ENCODE assay signal across 14 cellular contexts in genomic region chr3:181999314-181999713, GRCh38.
DNase-seq lines count a peak whose midpoint lies in the region; ATAC-seq and TF ChIP-seq lines count a peak whose summit lies in the region.
"Had no signal": no experiment of that assay in that cellular context is flagged by ENCODE, and none has a peak within 500 bp of the region (broad histone marks: within the 10 kb centered on the region; RNA-seq: fewer than 3 reads in every experiment).

No MANE protein-coding gene starts in this region.

- intact Hi-C loops in esophagus squamous epithelium (cut with DNase I), result no loop called here

- TF ChIP-seq CTCF in OCI-LY3 (IDR thresholded peaks at IDR 0.05; ENCODE audit: low read depth, low read length), result no peak
- no peak for TF ChIP-seq CTCF in omental fat pad (IDR thresholded peaks at IDR 0.05)
- TF ChIP-seq CTCF in esophagus squamous epithelium (IDR thresholded peaks at IDR 0.05), result no peak

- ATAC-seq in GM18873 (IDR thresholded peaks at IDR 0.05; ENCODE audit: low FRiP score, unreplicated experiment), result peak; percentile 93
- peak; percentile 69 for ATAC-seq in GM21526 (IDR thresholded peaks at IDR 0.05; ENCODE audit: low FRiP score, unreplicated experiment)
- peak; percentile 90 for ATAC-seq in HG03025 (IDR thresholded peaks at IDR 0.05; ENCODE audit: low FRiP score, unreplicated experiment)
- no peak for ATAC-seq in esophagus mucosa
- no peak for ATAC-seq in omental fat pad (ENCODE audit: low FRiP score)
- ATAC-seq: left ventricle myocardium superior; natural killer cell treated with Interleukin-12 subunit alpha and Interleukin-12 subunit beta and Interleukin-15 and Interleukin-18, amount 100 ng/mL, for 72 hours; right cardiac atrium; T-helper 17 cell had no signal

- H4K20me1 ChIP-seq in OCI-LY3 (ENCODE audit: insufficient read depth, low read length), result no peaks in the 10 kb centered on the region

- DNase-seq in omental fat pad (ENCODE audit: low spot score) (no peak), esophagus squamous epithelium (lab: John Stamatoyannopoulos, UW) (no peak)
- DNase-seq in stimulated activated CD4-positive, alpha-beta T cell treated with anti-CD3 and anti-CD28 coated beads, Interleukin-12 subunit alpha, Interleukin-12 subunit beta, amount 100 ng/mL, for 4 hours, result no peak
- DNase-seq: activated CD4-positive, alpha-beta T cell treated with anti-CD3 and anti-CD28 coated beads, Interleukin-2, amount 50 U/mL, for 48 hours; BE2C; left ventricle myocardium superior; right cardiac atrium; T-helper 17 cell had no signal

- H3K4me3 ChIP-seq in OCI-LY3 (ENCODE audit: low read length), result peak overlapping the region; percentile 50
- no peak overlapping the region for H3K4me3 ChIP-seq in esophagus squamous epithelium

- no peaks in the 10 kb centered on the region for H3K79me2 ChIP-seq in OCI-LY3 (ENCODE audit: low read length)

- H3K4me1 ChIP-seq in OCI-LY3 (ENCODE audit: low read length), result peaks cover 24% of the 10 kb centered on the region
- no peaks in the 10 kb centered on the region for H3K4me1 ChIP-seq in esophagus squamous epithelium
- H3K4me1 ChIP-seq: BE2C had no signal

- WGBS in esophagus squamous epithelium, 2 donors, result 75 to 85% methylated on average over 6 of the region's 6 CpGs

- no peak overlapping the region for H2AFZ ChIP-seq in OCI-LY3 (ENCODE audit: low read depth, low read length)

- peak overlapping the region; percentile 20; the same call in 1 of the 2 replicates for H3K9ac ChIP-seq in OCI-LY3 (ENCODE audit: low read length)

- H3K27ac ChIP-seq in OCI-LY3 (ENCODE audit: low read length), result peak overlapping the region; percentile 8; the same call in 1 of the 2 replicates
- no peak overlapping the region for H3K27ac ChIP-seq in esophagus squamous epithelium

- H3K36me3 ChIP-seq in OCI-LY3 (replicated peaks; ENCODE audit: low read depth, low read length) (no peaks in the 10 kb centered on the region), esophagus squamous epithelium (no peaks in the 10 kb centered on the region)
- H3K36me3 ChIP-seq: BE2C had no signal

- TF ChIP-seq POLR2A in esophagus squamous epithelium (IDR thresholded peaks at IDR 0.05), result no peak

- H3K4me2 ChIP-seq in OCI-LY3 (ENCODE audit: low read length), result peak overlapping the region; percentile 75

- H3K9me3 ChIP-seq in OCI-LY3 (ENCODE audit: insufficient read depth, low read length) (no peaks in the 10 kb centered on the region), esophagus squamous epithelium (no peaks in the 10 kb centered on the region)
- H3K9me3 ChIP-seq: BE2C had no signal

- H3K27me3 ChIP-seq in OCI-LY3 (ENCODE audit: low read depth, low read length), result no peaks in the 10 kb centered on the region
- no peaks in the 10 kb centered on the region for H3K27me3 ChIP-seq in esophagus squamous epithelium
- H3K27me3 ChIP-seq: BE2C had no signal

Comparison
In these comparisons a context has a peak if more than half of its experiments do, and no peak if none do; other contexts are left out.
1. ATAC-seq: peak in GM18873 (single experiment), GM21526 (single experiment) and HG03025 (single experiment); none in esophagus mucosa (single experiment) and omental fat pad (single experiment).